ENCODE assay signal across 1 cellular context in the genomic region with DNA sequence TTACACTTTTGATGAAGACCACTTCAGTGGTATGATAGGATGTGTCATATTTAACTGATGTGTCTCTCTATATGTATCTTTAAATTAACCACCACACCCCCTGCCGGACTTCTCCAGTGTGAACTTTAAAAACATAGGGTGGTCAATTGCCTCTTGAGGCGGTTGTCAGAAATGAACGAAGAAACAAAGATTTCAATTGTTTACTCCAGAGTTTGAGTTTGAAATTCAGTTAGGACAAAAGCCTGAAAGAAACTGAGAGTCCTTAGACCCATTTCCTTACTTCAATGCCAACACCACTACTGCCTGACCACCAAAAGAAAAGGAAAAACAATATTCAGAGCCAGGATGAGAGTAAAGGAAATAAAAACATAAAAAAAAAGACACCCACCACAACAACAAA.
TF ChIP-seq lines count a peak whose summit lies in the region.

No MANE protein-coding gene starts in this region.

TF ChIP-seq in SK-N-SH treated with all-trans-retinoic acid at 6 μM for 48 hours, 23 proteins besides CTCF, POLR2A, EP300 and RAD21 (continued from another document):
- TF ChIP-seq PATZ1 (CRISPR knock-in tag; IDR thresholded peaks at IDR 0.05; ENCODE audit: borderline replicate concordance) = no peak
- no peak for TF ChIP-seq ESRRG (CRISPR knock-in tag; IDR thresholded peaks at IDR 0.05)
- TF ChIP-seq RARB (CRISPR knock-in tag; IDR thresholded peaks at IDR 0.05) = no peak
- no peak for TF ChIP-seq ZNF70 (CRISPR knock-in tag; IDR thresholded peaks at IDR 0.05)
- TF ChIP-seq GLIS3 (CRISPR knock-in tag; IDR thresholded peaks at IDR 0.05) = no peak
- TF ChIP-seq ZC3H10 (CRISPR knock-in tag; IDR thresholded peaks at IDR 0.05) = no peak
- no peak for TF ChIP-seq CSDC2 (CRISPR knock-in tag; IDR thresholded peaks at IDR 0.05)
- no peak for TF ChIP-seq ZFP3 (CRISPR knock-in tag; IDR thresholded peaks at IDR 0.05)
- TF ChIP-seq ISL1 (CRISPR knock-in tag; IDR thresholded peaks at IDR 0.05) = no peak
- no peak for TF ChIP-seq OSR1 (CRISPR knock-in tag; IDR thresholded peaks at IDR 0.05)
- no peak for TF ChIP-seq ZNF8 (CRISPR knock-in tag; IDR thresholded peaks at IDR 0.05)
- TF ChIP-seq TCF4 (CRISPR knock-in tag; IDR thresholded peaks at IDR 0.05; ENCODE audit: borderline replicate concordance) = no peak
